In the genomic region with DNA sequence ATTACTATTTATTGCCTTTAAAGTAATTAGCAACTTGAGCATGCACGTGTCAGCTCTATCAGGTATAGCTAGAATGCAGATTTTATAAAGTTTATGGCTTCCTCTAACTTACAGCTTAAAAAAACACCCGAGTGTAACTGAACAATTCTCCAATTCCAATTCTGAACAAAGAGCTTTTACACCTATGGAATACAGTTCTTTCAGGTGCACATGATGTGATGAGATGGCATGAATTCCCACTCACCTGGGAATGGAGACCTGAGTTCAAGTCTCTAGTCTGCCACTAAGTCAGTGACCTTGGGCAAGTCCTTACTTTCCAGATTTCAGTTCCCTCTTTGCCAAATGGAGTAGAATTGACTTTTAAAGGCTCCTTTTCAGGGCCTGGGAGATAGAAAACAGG, we compare ENCODE assay signal across 8 cellular contexts. TPM values are rescaled to one million over a fixed set of nuclear protein-coding genes. Genes with fewer than 3 reads are reported as not detected.
DNase-seq lines count a peak whose midpoint lies in the region; ATAC-seq, FAIRE-seq and TF ChIP-seq lines count a peak whose summit lies in the region.

No MANE protein-coding gene starts in this region.

- H3K4me1 ChIP-seq in RWPE2 (ENCODE audit: insufficient read depth, poor library complexity, severe bottlenecking) (peaks cover 20% of the 10 kb centered on the region), fibroblast of lung (ENCODE audit: control insufficient read depth, extremely low read depth, insufficient read depth, low read length) (peaks cover 3% of the 10 kb centered on the region), psoas muscle (peaks cover 29% of the 10 kb centered on the region)

- intact Hi-C loops in psoas muscle (cut with DNase I): loop anchor here in 1 of 2 donors (5.0 kb wide), 1 partner anchor 214 kb away; no protein-coding TSS in a partner anchor

- H3K27me3 ChIP-seq in RWPE2 (ENCODE audit: insufficient read depth, poor library complexity, severe bottlenecking): no peaks in the 10 kb centered on the region
- no peaks in the 10 kb centered on the region for H3K27me3 ChIP-seq in fibroblast of lung (ENCODE audit: control insufficient read depth, insufficient read depth, low read length)
- no peaks in the 10 kb centered on the region for H3K27me3 ChIP-seq in psoas muscle (ENCODE audit: insufficient read depth in 3 of 3, low read length in 2 of 3)

- WGBS in psoas muscle, 3 donors: 1 to 5% (median 3%) methylated on average over 2 of the region's 2 CpGs

- H3K27ac ChIP-seq in RWPE2 (ENCODE audit: poor library complexity, severe bottlenecking) (peak overlapping the region; percentile 84), fibroblast of lung (ENCODE audit: insufficient read depth, low read length) (peak overlapping the region; percentile 95), psoas muscle (peak overlapping the region; percentile 99)

- H3K4me3 ChIP-seq in RWPE2 (ENCODE audit: severe bottlenecking): peak overlapping the region; percentile 82
- peak overlapping the region; percentile 59 to 97 (median 88) for H3K4me3 ChIP-seq in fibroblast of lung (replicated peaks in 1 of 4; ENCODE audit: control extremely low read depth in 1 of 4, insufficient read depth in 1 of 4, low read depth in 3 of 4, low read length in 4 of 4)
- peak overlapping the region; percentile 84 for H3K4me3 ChIP-seq in psoas muscle

- no peak for ATAC-seq in RWPE2 (ENCODE audit: low read depth)
- no peak for ATAC-seq in psoas muscle
- no peak for ATAC-seq in HG02571 (IDR thresholded peaks at IDR 0.05; ENCODE audit: unreplicated experiment)
- ATAC-seq in HG03439 (IDR thresholded peaks at IDR 0.05; ENCODE audit: unreplicated experiment): no peak

- H3K36me3 ChIP-seq in RWPE2 (ENCODE audit: low read depth) (peaks cover 54% of the 10 kb centered on the region), fibroblast of lung (ENCODE audit: control insufficient read depth, insufficient read depth, low read length) (no peaks in the 10 kb centered on the region), psoas muscle (ENCODE audit: insufficient read depth in 1 of 2, low read depth in 1 of 2) (peaks cover 0 to 44% of the 10 kb centered on the region in 2 donors)

- H3K9ac ChIP-seq in fibroblast of lung (ENCODE audit: insufficient read depth, low read length): peak overlapping the region; percentile 94

- no peak for DNase-seq in GM12892 (ENCODE audit: insufficient read length)
- DNase-seq in RWPE2 (ENCODE audit: low spot score): no peak
- no peak for DNase-seq in fibroblast of lung (ENCODE audit: low read depth in 2 of 2)
- DNase-seq in psoas muscle: no peak
- DNase-seq in GM10266 (ENCODE audit: extremely low spot score): no peak
- no peak for DNase-seq in DMS 273 (lab: John Stamatoyannopoulos, UW; ENCODE audit: unreplicated experiment)

- H3K79me2 ChIP-seq in fibroblast of lung (ENCODE audit: control insufficient read depth, insufficient read depth, low read length): peaks cover 67% of the 10 kb centered on the region

- H3K9me3 ChIP-seq in RWPE2 (ENCODE audit: severe bottlenecking): no peaks in the 10 kb centered on the region
- no peaks in the 10 kb centered on the region for H3K9me3 ChIP-seq in fibroblast of lung (ENCODE audit: control insufficient read depth, insufficient read depth, low read depth, low read length)
- H3K9me3 ChIP-seq in psoas muscle: no peaks in the 10 kb centered on the region

- no peak for TF ChIP-seq CTCF in RWPE2 (IDR thresholded peaks at IDR 0.05; ENCODE audit: poor library complexity, severe bottlenecking)
- no peak for TF ChIP-seq CTCF in fibroblast of lung (conservative IDR thresholded peaks at IDR 0.05 in 1 of 2, IDR thresholded peaks at IDR 0.05 in 1 of 2; ENCODE audit: low read depth in 1 of 2, low read length in 2 of 2)
- TF ChIP-seq CTCF in psoas muscle (IDR thresholded peaks at IDR 0.05): no peak
- no peak for TF ChIP-seq CTCF in GM10266 (IDR thresholded peaks at IDR 0.05; ENCODE audit: control insufficient read depth, insufficient read depth, low read depth, missing control alignments)

- peak overlapping the region; percentile 77 for H3K4me2 ChIP-seq in fibroblast of lung (ENCODE audit: extremely low read depth, insufficient read depth, low read length)

- peak; percentile 42 for FAIRE-seq in GM12892 (lab: Jason Lieb, UNC)

- H2AFZ ChIP-seq in fibroblast of lung (ENCODE audit: low read length): no peak overlapping the region

- no peak for TF ChIP-seq POLR2A in GM12892 (IDR thresholded peaks at IDR 0.05; ENCODE audit: low read depth, low read length)

- peaks cover 3% of the 10 kb centered on the region for H4K20me1 ChIP-seq in fibroblast of lung (ENCODE audit: control insufficient read depth, extremely low read depth, insufficient read depth, low read length)

RNA-seq across cellular contexts. Expression of a gene that starts 1.8 kb away (rescaled TPM):
- 94.7 TPM for polyA plus RNA-seq in GM12892 (2012; ENCODE audit: missing spikeins)
- 127 and 159 TPM in 2 replicates for total RNA-seq in fibroblast of lung
- polyA plus RNA-seq in fibroblast of lung: 119 and 153 TPM in 2 replicates
- 131 and 153 TPM in 2 replicates for polyA plus RNA-seq in fibroblast of lung (2012)
- 40.3 and 43.4 TPM in 2 replicates for polyA minus RNA-seq in fibroblast of lung (ENCODE audit: low replicate concordance)
- total RNA-seq in psoas muscle: 100 to 1,000 TPM; 466 to 795 (median 548) TPM
- 100 to 1,000 TPM in 2 of 3 donors, 10 to 100 TPM in 1; 77.7 to 951 (median 718) TPM for polyA plus RNA-seq in psoas muscle
